Comparison of ENCODE assay signal across 11 cellular contexts in genomic region chr20:3071266-3071609, GRCh38. TPM values are rescaled to one million over a fixed set of nuclear protein-coding genes. Genes with fewer than 3 reads are reported as not detected.
DNase-seq lines count a peak whose midpoint lies in the region; ATAC-seq and TF ChIP-seq lines count a peak whose summit lies in the region.
"Had no signal": no experiment of that assay in that cellular context is flagged by ENCODE, and none has a peak within 500 bp of the region (broad histone marks: within the 10 kb centered on the region; RNA-seq: fewer than 3 reads in every experiment).

No MANE protein-coding gene starts in this region.

- WGBS in iPS DF 6.9 (ENCODE audit: insufficient coverage, insufficient read length), result no CpG with 5 or more reads among the region's 16 CpGs

- H3K4me3 ChIP-seq in iPS DF 6.9 (ENCODE audit: low read length), result peak overlapping the region; percentile 38; the same call in 1 of the 2 replicates
- peak overlapping the region; percentile 32 to 41 (median 38) for H3K4me3 ChIP-seq in skeletal muscle tissue (ENCODE audit: low read length in 3 of 3)

- CTCF ChIA-PET in WTC11 (lab: Charles Lee), result interaction anchor here (2.8 kb wide), 1 partner anchor 18 kb away, joined by 16 read pairs; no protein-coding TSS in a partner anchor

- H3K9me3 Mint-ChIP-seq in WTC11, result peaks cover 19% of the 10 kb centered on the region

- ATAC-seq in WTC11, result no peak
- ATAC-seq in HG02610 (IDR thresholded peaks at IDR 0.05; ENCODE audit: unreplicated experiment), result no peak
- no peak for ATAC-seq in HG03135 (IDR thresholded peaks at IDR 0.05; ENCODE audit: unreplicated experiment)

- H3K9ac ChIP-seq in ES-I3 (ENCODE audit: low read depth, low read length) (peak overlapping the region; percentile 57; the same call in 1 of the 2 replicates), skeletal muscle tissue (ENCODE audit: low read depth in 1 of 3, low read length in 3 of 3) (peak overlapping the region in 1 of 3 donors; percentile 25)

- no peaks in the 10 kb centered on the region for H3K36me3 ChIP-seq in ES-I3 (ENCODE audit: insufficient read depth, low read length)
- H3K36me3 ChIP-seq in iPS DF 6.9 (ENCODE audit: control insufficient read depth, insufficient read depth, low read length), result peaks cover 4% of the 10 kb centered on the region; the same call in 1 of the 2 replicates
- H3K36me3 ChIP-seq in skeletal muscle tissue (ENCODE audit: control insufficient read depth in 3 of 3, insufficient read depth in 3 of 3, low read length in 3 of 3), result no peaks in the 10 kb centered on the region
- H3K36me3 ChIP-seq: WERI-Rb-1 had no signal

- POLR2A ChIA-PET in WTC11 (lab: Charles Lee), result no interaction called here

- H3K4me1 ChIP-seq in ES-I3 (ENCODE audit: insufficient read depth, low read length) (no peaks in the 10 kb centered on the region; the same call in 1 of the 2 replicates), iPS DF 6.9 (ENCODE audit: control insufficient read depth, insufficient read depth, low read length) (peaks cover 3% of the 10 kb centered on the region), skeletal muscle tissue (ENCODE audit: control insufficient read depth in 3 of 3, insufficient read depth in 3 of 3, low read length in 3 of 3) (peaks cover 0 to 6% (median 3%) of the 10 kb centered on the region in 3 donors)

- H3K27me3 Mint-ChIP-seq in WTC11 (ENCODE audit: low read depth), result peaks cover 56% of the 10 kb centered on the region

- peaks cover 13% of the 10 kb centered on the region for H3K27me3 ChIP-seq in iPS DF 6.9 (ENCODE audit: control insufficient read depth, insufficient read depth, low read length)
- H3K27me3 ChIP-seq in skeletal muscle tissue (ENCODE audit: control insufficient read depth in 3 of 3, insufficient read depth in 3 of 3, low read length in 3 of 3), result peaks cover 15 to 22% (median 21%) of the 10 kb centered on the region in 3 donors

- peaks cover 9% of the 10 kb centered on the region for H3K36me3 Mint-ChIP-seq in WTC11

- no peak for TF ChIP-seq CTCF in WTC11 (IDR thresholded peaks at IDR 0.05)

- no peak for DNase-seq in WTC11 (ENCODE audit: low spot score)
- DNase-seq in iPS DF 6.9 (ENCODE audit: low read depth, low spot score), result no peak
- no peak for DNase-seq in NCI-H446 (lab: John Stamatoyannopoulos, UW)
- DNase-seq in inferior parietal cortex (ENCODE audit: extremely low spot score), result no peak
- DNase-seq: mesenchymal stem cell, WERI-Rb-1 had no signal

- H3K27ac Mint-ChIP-seq in WTC11, result no peak overlapping the region

- peak overlapping the region; percentile 31 for H3K4me3 Mint-ChIP-seq in WTC11

- H3K27ac ChIP-seq in iPS DF 6.9 (ENCODE audit: low read length), result no peak overlapping the region
- no peak overlapping the region for H3K27ac ChIP-seq in skeletal muscle tissue (ENCODE audit: low read depth, low read length)
- H3K27ac ChIP-seq: WERI-Rb-1 had no signal

- H3K9me3 ChIP-seq in ES-I3 (ENCODE audit: control insufficient read depth, insufficient read depth, low read length) (no peaks in the 10 kb centered on the region), iPS DF 6.9 (ENCODE audit: control insufficient read depth, insufficient read depth, low read length) (no peaks in the 10 kb centered on the region), skeletal muscle tissue (ENCODE audit: control insufficient read depth in 3 of 3, low read length in 3 of 3) (no peaks in the 10 kb centered on the region)

- peaks cover 6% of the 10 kb centered on the region for H3K4me1 Mint-ChIP-seq in WTC11

TF ChIP-seq in WTC11, 78 proteins besides CTCF, POLR2A, EP300 and RAD21 (continues in another document):
- TF ChIP-seq AR (CRISPR knock-in tag; IDR thresholded peaks at IDR 0.05) (no peak), RELA (CRISPR knock-in tag; IDR thresholded peaks at IDR 0.05; ENCODE audit: borderline replicate concordance) (no peak), ZMAT4 (CRISPR knock-in tag; IDR thresholded peaks at IDR 0.05) (no peak), ZBTB21 (CRISPR knock-in tag; IDR thresholded peaks at IDR 0.05; ENCODE audit: borderline replicate concordance) (no peak), MLX (CRISPR knock-in tag; IDR thresholded peaks at IDR 0.05) (no peak), ATF6 (CRISPR knock-in tag; IDR thresholded peaks at IDR 0.05) (no peak), TEAD4 (CRISPR knock-in tag; IDR thresholded peaks at IDR 0.05) (no peak), JAZF1 (CRISPR knock-in tag; IDR thresholded peaks at IDR 0.05) (no peak), ATF1 (CRISPR knock-in tag; IDR thresholded peaks at IDR 0.05) (no peak), ETV6 (CRISPR knock-in tag; IDR thresholded peaks at IDR 0.05) (no peak), CREB1 (CRISPR knock-in tag; IDR thresholded peaks at IDR 0.05) (no peak), FOXK1 (CRISPR knock-in tag; IDR thresholded peaks at IDR 0.05) (no peak), E2F5 (CRISPR knock-in tag; IDR thresholded peaks at IDR 0.05) (no peak), KAT7 (CRISPR knock-in tag; IDR thresholded peaks at IDR 0.05; ENCODE audit: borderline replicate concordance) (no peak)

RNA-seq across cellular contexts. Expression of gene OXT, which starts 0.2 kb away (rescaled TPM):
- not detected in 3 replicates for total RNA-seq in WTC11 (2021)
- not detected for total RNA-seq in skeletal muscle tissue

RNA-seq across cellular contexts. Expression of gene AVP, which starts 13.3 kb away (rescaled TPM):
- total RNA-seq in WTC11 (2021), result 0.32 to 0.50 TPM (median 0.34 TPM) in 3 replicates
- total RNA-seq in skeletal muscle tissue, result not detected

RNA-seq across cellular contexts. Expression of gene MRPS26, which starts 25.4 kb away (rescaled TPM):
- total RNA-seq in WTC11 (2021) (105 to 111 TPM (median 110 TPM) in 3 replicates), skeletal muscle tissue (25.6 TPM)

RNA-seq across cellular contexts. Expression of gene GNRH2, which starts 27.8 kb away (rescaled TPM):
- total RNA-seq in WTC11 (2021) (0.44 to 1.1 TPM (median 0.50 TPM) in 3 replicates), skeletal muscle tissue (not detected)
- total RNA-seq: subcutaneous adipose tissue had no signal
